Comparison of ENCODE assay signal across 9 cellular contexts in the genomic region with DNA sequence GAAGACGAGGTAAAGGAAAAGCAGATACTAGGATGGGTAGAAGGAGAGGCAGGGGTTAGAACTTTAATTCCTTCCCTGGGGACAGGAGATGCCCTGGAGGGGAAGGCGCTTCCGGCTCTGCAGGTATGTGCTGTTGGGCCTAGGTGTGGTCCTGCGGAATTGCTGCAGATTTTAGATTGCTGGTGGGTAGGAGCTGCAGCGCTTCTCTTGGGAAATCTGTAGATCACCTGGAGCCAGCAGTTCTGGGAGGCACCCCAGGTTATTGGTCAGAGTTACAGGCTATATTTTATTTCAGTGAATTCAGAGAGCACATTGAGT. TPM values are rescaled to one million over a fixed set of nuclear protein-coding genes. Genes with fewer than 3 reads are reported as not detected.
A peak's percentile ranks its signal among the peaks of the same experiment; 100 is the strongest.
DNase-seq lines count a peak whose midpoint lies in the region; ATAC-seq and TF ChIP-seq lines count a peak whose summit lies in the region.
"Had no signal": no experiment of that assay in that cellular context is flagged by ENCODE, and none has a peak within 500 bp of the region (broad histone marks: within the 10 kb centered on the region; RNA-seq: fewer than 3 reads in every experiment).

No MANE protein-coding gene starts in this region.

- H3K4me1 ChIP-seq in BLaER1 treated with 17β-estradiol and CSF1 and Interleukin-3, amounts not matched to agents 10 nM and 100 nM: peaks cover 17 to 38% (median 26%) of the 10 kb centered on the region in 10 experiments
- peaks cover 18% of the 10 kb centered on the region for H3K4me1 ChIP-seq in OCI-LY1 (ENCODE audit: insufficient read depth, low read length, severe bottlenecking)
- H3K4me1 ChIP-seq in osteoblast (ENCODE audit: insufficient read depth, low read length): peaks cover 29% of the 10 kb centered on the region

- no peaks in the 10 kb centered on the region for H3F3A ChIP-seq in OCI-LY1 (ENCODE audit: insufficient read depth, low read length)

- peak overlapping the region; percentile 80 to 99 (median 95) for H3K4me2 ChIP-seq in BLaER1 treated with 17β-estradiol and CSF1 and Interleukin-3, amounts not matched to agents 10 nM and 100 nM
- H3K4me2 ChIP-seq in OCI-LY1 (ENCODE audit: low read length) (peak overlapping the region; percentile 93; the same call in 1 of the 2 replicates), osteoblast (ENCODE audit: insufficient read depth, low read length) (peak overlapping the region; percentile 97)

- no peak overlapping the region for H2AFZ ChIP-seq in OCI-LY1 (ENCODE audit: low read length)
- peak overlapping the region; percentile 93 for H2AFZ ChIP-seq in osteoblast (ENCODE audit: low read length)

- peak overlapping the region; percentile 66 to 94 (median 84) for H3K4me3 ChIP-seq in BLaER1 treated with 17β-estradiol and CSF1 and Interleukin-3, amounts not matched to agents 10 nM and 100 nM
- no peak overlapping the region for H3K4me3 ChIP-seq in OCI-LY1 (ENCODE audit: low read depth, low read length, poor library complexity, severe bottlenecking)
- H3K4me3 ChIP-seq in osteoblast (ENCODE audit: insufficient read depth, low read length): peak overlapping the region; percentile 90

- H3K9me2 ChIP-seq in OCI-LY1 (ENCODE audit: low read depth, low read length): no peaks in the 10 kb centered on the region

- H3K9me3 ChIP-seq in BLaER1 treated with 17β-estradiol and CSF1 and Interleukin-3, amounts not matched to agents 10 nM and 100 nM (replicated peaks in 1 of 11): no peaks in the 10 kb centered on the region
- H3K9me3 ChIP-seq in OCI-LY1 (ENCODE audit: low read length) (no peaks in the 10 kb centered on the region), osteoblast (ENCODE audit: low read depth, low read length) (no peaks in the 10 kb centered on the region)

- no peak for TF ChIP-seq CTCF in OCI-LY1 (IDR thresholded peaks at IDR 0.05; ENCODE audit: low read length)
- TF ChIP-seq CTCF in osteoblast (IDR thresholded peaks at IDR 0.05; ENCODE audit: extremely low read depth, low read depth, low read length): no peak

- H3K27me3 ChIP-seq in BLaER1 treated with 17β-estradiol and CSF1 and Interleukin-3, amounts not matched to agents 10 nM and 100 nM: no peaks in the 10 kb centered on the region
- H3K27me3 ChIP-seq in OCI-LY1 (ENCODE audit: insufficient read depth, low read length): 0 out of 2 replicates have a peak, but pooled peaks cover 4% of the 10 kb centered on the region
- H3K27me3 ChIP-seq in osteoblast (ENCODE audit: insufficient read depth, low read length): no peaks in the 10 kb centered on the region

- H3K27ac ChIP-seq in BLaER1 treated with 17β-estradiol and CSF1 and Interleukin-3, amounts not matched to agents 10 nM and 100 nM: peak overlapping the region in 8 of 11 experiments; percentile 27 to 89 (median 80); a peak in 10 of 22 replicates
- no peak overlapping the region for H3K27ac ChIP-seq in OCI-LY1 (ENCODE audit: low read depth, low read length, poor library complexity, severe bottlenecking)
- peak overlapping the region; percentile 85 for H3K27ac ChIP-seq in osteoblast (ENCODE audit: low read depth, low read length)

- peak; percentile 29 for ATAC-seq in esophagus mucosa
- no peak for ATAC-seq in HG03469 (IDR thresholded peaks at IDR 0.05; ENCODE audit: unreplicated experiment)
- ATAC-seq in HG03432 (IDR thresholded peaks at IDR 0.05; ENCODE audit: unreplicated experiment): no peak

- H4K20me1 ChIP-seq in BLaER1 treated with 17β-estradiol and CSF1 and Interleukin-3, amounts not matched to agents 10 nM and 100 nM: peaks cover 0 to 45% (median 8%) of the 10 kb centered on the region in 11 experiments; a peak in 11 of 22 replicates
- no peaks in the 10 kb centered on the region for H4K20me1 ChIP-seq in OCI-LY1 (ENCODE audit: insufficient read depth, low read length)
- peaks cover 22% of the 10 kb centered on the region for H4K20me1 ChIP-seq in osteoblast (ENCODE audit: insufficient read depth, low read length)

- H3K79me2 ChIP-seq in OCI-LY1 (ENCODE audit: insufficient read depth, low read length) (no peaks in the 10 kb centered on the region), osteoblast (ENCODE audit: insufficient read depth, low read length) (peaks cover 59% of the 10 kb centered on the region)

- no peak for DNase-seq in osteoblast (ENCODE audit: insufficient read length, low spot score, missing footprints)
- no peak for DNase-seq in 8988T
- DNase-seq in SIG-M5 (lab: John Stamatoyannopoulos, UW): no peak
- DNase-seq: cortex of kidney had no signal

- H3K36me3 ChIP-seq in BLaER1 treated with 17β-estradiol and CSF1 and Interleukin-3, amounts not matched to agents 10 nM and 100 nM: peaks cover 0 to 16% (median 0%) of the 10 kb centered on the region in 11 experiments; a peak in 3 of 22 replicates
- no peaks in the 10 kb centered on the region for H3K36me3 ChIP-seq in OCI-LY1 (ENCODE audit: insufficient read depth, low read length)
- H3K36me3 ChIP-seq in osteoblast (ENCODE audit: insufficient read depth, low read length): peaks cover 8% of the 10 kb centered on the region

- peak overlapping the region; percentile 74 to 88 (median 83); a peak in 21 of 22 replicates for H3K9ac ChIP-seq in BLaER1 treated with 17β-estradiol and CSF1 and Interleukin-3, amounts not matched to agents 10 nM and 100 nM
- H3K9ac ChIP-seq in OCI-LY1 (ENCODE audit: low read length): no peak overlapping the region; the same call in 1 of the 2 replicates

RNA-seq across cellular contexts. Expression of gene MGST3, which starts 1.1 kb away (rescaled TPM):
- total RNA-seq in esophagus mucosa: 58.9 TPM
- 128 and 207 TPM in 2 replicates for total RNA-seq in osteoblast
